Comparison of ENCODE assay signal across 8 cellular contexts in the genomic region with DNA sequence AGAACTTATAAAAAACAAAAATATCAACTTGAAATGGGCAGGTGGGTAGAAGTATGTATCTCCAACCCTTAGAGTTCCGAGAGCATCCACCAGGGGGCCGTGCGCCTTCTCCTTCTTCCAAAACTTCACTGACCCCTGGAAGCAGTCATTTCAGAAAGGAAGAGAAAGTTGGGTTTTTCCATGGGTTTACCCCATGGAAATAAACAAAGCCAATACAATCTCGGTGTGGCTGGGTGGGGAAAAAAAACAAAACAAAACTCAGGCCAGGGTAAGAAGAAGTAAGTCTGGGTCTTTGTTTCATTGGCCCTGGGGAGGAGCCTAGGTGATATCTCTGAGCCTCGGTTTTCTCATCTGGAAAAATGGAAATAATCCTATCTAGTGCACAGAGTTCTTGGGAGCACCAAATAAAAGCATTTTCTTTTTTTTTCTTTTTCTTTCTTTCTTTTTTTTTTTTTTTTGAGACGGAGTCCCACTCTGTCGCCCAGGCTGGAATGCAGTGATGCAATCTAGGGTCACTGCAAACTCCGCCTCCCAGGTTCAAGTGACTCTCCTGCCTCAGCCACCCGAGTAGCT. TPM values are rescaled to one million over a fixed set of nuclear protein-coding genes. Genes with fewer than 3 reads are reported as not detected.
DNase-seq lines count a peak whose midpoint lies in the region; ATAC-seq and TF ChIP-seq lines count a peak whose summit lies in the region.

No MANE protein-coding gene starts in this region.

- peak overlapping the region in 2 of 7 donors; percentile 54 to 55 for H3K27ac Mint-ChIP-seq in CD14-positive monocyte
- H3K27ac Mint-ChIP-seq in activated naive CD4-positive, alpha-beta T cell treated with anti-CD3 and anti-CD28 coated beads, Interleukin-2, amount 50 U/mL, for 72 hours = peak overlapping the region in 1 of 2 donors; percentile 6

- POLR2A ChIA-PET in SK-N-SH (lab: Yijun Ruan, JAX) = interaction anchor here (0.7 kb wide), 1 partner anchor 18 kb away, joined by 4 read pairs; no protein-coding TSS in a partner anchor

- no peak overlapping the region for H3K4me2 ChIP-seq in SK-N-SH

- TF ChIP-seq CTCF in CD14-positive monocyte (IDR thresholded peaks at IDR 0.05) (peak; percentile 87), HFF-Myc (IDR thresholded peaks at IDR 0.05; ENCODE audit: low read depth, low read length, missing control alignments) (peak; percentile 86), SK-N-SH (IDR thresholded peaks at IDR 0.05) (peak; percentile 77), right atrium auricular region (IDR thresholded peaks at IDR 0.05) (peak; percentile 36 to 69)

- H3F3A ChIP-seq in SK-N-SH (replicated peaks; ENCODE audit: insufficient read depth) = no peaks in the 10 kb centered on the region

- CTCF ChIA-PET in SK-N-SH (lab: Yijun Ruan, JAX) = interaction anchor here (0.6 to 2.2 kb wide), 11 partner anchors 9 to 148 kb away, joined by 3 to 11 read pairs (median 4); a partner anchor contains a TSS

- H3K9me3 Mint-ChIP-seq in CD14-positive monocyte = peaks cover 0 to under 1% (median 0%) of the 10 kb centered on the region in 7 donors
- H3K9me3 Mint-ChIP-seq in activated naive CD4-positive, alpha-beta T cell treated with anti-CD3 and anti-CD28 coated beads, Interleukin-2, amount 50 U/mL, for 72 hours = no peaks in the 10 kb centered on the region

- no peak overlapping the region for H3K4me3 ChIP-seq in HFF-Myc (replicated peaks; ENCODE audit: low read depth, low read length)
- no peak overlapping the region; a peak in 1 of 4 replicates for H3K4me3 ChIP-seq in SK-N-SH (ENCODE audit: low read depth in 2 of 2, low read length in 1 of 2)
- H3K4me3 ChIP-seq in right atrium auricular region = no peak overlapping the region

- DNase-seq in CD14-positive monocyte (ENCODE audit: low spot score) = no peak
- DNase-seq in HFF-Myc (ENCODE audit: extremely low read depth, low read depth) = peak; percentile 11
- peak; percentile 71 for DNase-seq in SK-N-SH
- peak; percentile 67 to 75 for DNase-seq in activated naive CD4-positive, alpha-beta T cell treated with anti-CD3 and anti-CD28 coated beads, Interleukin-2, amount 50 U/mL, for 72 hours (ENCODE audit: low spot score in 2 of 2)
- no peak for DNase-seq in right atrium auricular region (ENCODE audit: low spot score)
- DNase-seq in stimulated activated CD4-positive, alpha-beta T cell treated with anti-CD3 and anti-CD28 coated beads, Interleukin-15, amount 100 ng/mL, for 48 hours (ENCODE audit: low read depth in 2 of 2) = peak; percentile 29 to 60

- no peaks in the 10 kb centered on the region for H3K36me3 ChIP-seq in SK-N-SH (replicated peaks in 1 of 2; ENCODE audit: control insufficient read depth in 1 of 2, insufficient read depth in 2 of 2, low read length in 1 of 2)
- no peaks in the 10 kb centered on the region for H3K36me3 ChIP-seq in right atrium auricular region

- H3K4me1 Mint-ChIP-seq in CD14-positive monocyte = peaks cover 35% of the 10 kb centered on the region

- TF ChIP-seq EP300 in SK-N-SH (IDR thresholded peaks at IDR 0.05; ENCODE audit: borderline replicate concordance in 1 of 2, low read depth in 1 of 2, low read length in 1 of 2) = no peak

- H3K27me3 ChIP-seq in SK-N-SH (ENCODE audit: insufficient read depth) (no peaks in the 10 kb centered on the region; the same call in 1 of the 2 replicates), right atrium auricular region (no peaks in the 10 kb centered on the region)

- TF ChIP-seq RAD21 in SK-N-SH (IDR thresholded peaks at IDR 0.05; ENCODE audit: low read length) = peak; percentile 57

- no peak overlapping the region for H2AFZ ChIP-seq in SK-N-SH (ENCODE audit: low read depth)

- no peaks in the 10 kb centered on the region for H4K20me1 ChIP-seq in SK-N-SH (ENCODE audit: insufficient read depth)

- H3K27ac ChIP-seq in SK-N-SH (ENCODE audit: low read depth in 2 of 2, low read length in 1 of 2) = no peak overlapping the region
- no peak overlapping the region for H3K27ac ChIP-seq in right atrium auricular region

- WGBS in SK-N-SH (ENCODE audit: low lambda C conversion rate) = 43% methylated on average over 9 of the region's 9 CpGs

- H3K4me1 ChIP-seq in SK-N-SH (ENCODE audit: control insufficient read depth in 1 of 2, insufficient read depth in 2 of 2, low read depth in 1 of 2, low read length in 1 of 2) = no peaks in the 10 kb centered on the region
- H3K4me1 ChIP-seq in right atrium auricular region = no peaks in the 10 kb centered on the region

- intact Hi-C loops in CD14-positive monocyte (cut with micrococcal nuclease) = no loop called here

- no peak overlapping the region for H3K9ac ChIP-seq in SK-N-SH

- H3K27me3 Mint-ChIP-seq in CD14-positive monocyte (ENCODE audit: low read depth in 3 of 3) = peaks cover 0 to 2% (median 0%) of the 10 kb centered on the region in 3 donors

- peak; percentile 73 to 89 for ATAC-seq in activated naive CD4-positive, alpha-beta T cell treated with anti-CD3 and anti-CD28 coated beads, Interleukin-2, amount 50 U/mL, for 72 hours
- ATAC-seq in HG02970 (IDR thresholded peaks at IDR 0.05; ENCODE audit: low FRiP score, unreplicated experiment) (no peak), HG02981 (IDR thresholded peaks at IDR 0.05; ENCODE audit: unreplicated experiment) (no peak)

- H3K9me3 ChIP-seq in SK-N-SH (no peaks in the 10 kb centered on the region), right atrium auricular region (no peaks in the 10 kb centered on the region)

- H3K36me3 Mint-ChIP-seq in CD14-positive monocyte = no peaks in the 10 kb centered on the region
- no peaks in the 10 kb centered on the region for H3K36me3 Mint-ChIP-seq in activated naive CD4-positive, alpha-beta T cell treated with anti-CD3 and anti-CD28 coated beads, Interleukin-2, amount 50 U/mL, for 72 hours

- H3K4me3 Mint-ChIP-seq in CD14-positive monocyte = no peak overlapping the region

- H3K9me2 ChIP-seq in SK-N-SH = no peaks in the 10 kb centered on the region

- H3K79me2 ChIP-seq in SK-N-SH (ENCODE audit: insufficient read depth) = no peaks in the 10 kb centered on the region

TF ChIP-seq in SK-N-SH, 30 proteins besides CTCF, POLR2A, EP300 and RAD21:
- peak; percentile 64 for TF ChIP-seq SMC3 (IDR thresholded peaks at IDR 0.05; ENCODE audit: low read depth, low read length)
- TF ChIP-seq SIN3A (IDR thresholded peaks at IDR 0.05; ENCODE audit: borderline replicate concordance, low read depth, low read length) = no peak

RNA-seq across cellular contexts. Expression of a gene that starts 33.6 kb away (rescaled TPM):
- polyA plus RNA-seq in CD14-positive monocyte (not detected), SK-N-SH (2012; rRNA removed) (not detected in 2 replicates)
- polyA plus RNA-seq in SK-N-SH (2012; cell fraction: cytosol; rRNA removed) = not detected in 2 replicates
- not detected in 2 replicates for polyA plus RNA-seq in SK-N-SH (2012; cell fraction: nucleus; rRNA removed)
- total RNA-seq in activated naive CD4-positive, alpha-beta T cell treated with anti-CD3 and anti-CD28 coated beads, Interleukin-2, amount 50 U/mL, for 72 hours = not detected
- total RNA-seq in right atrium auricular region = not detected

RNA-seq across cellular contexts. Expression of a gene that starts 40.6 kb away (rescaled TPM):
- polyA plus RNA-seq in CD14-positive monocyte (10 to 100 TPM; 14.5 to 18.6 TPM), SK-N-SH (2012; rRNA removed) (9.6 and 18.8 TPM in 2 replicates)
- 31.9 and 33.6 TPM in 2 replicates for polyA plus RNA-seq in SK-N-SH (2012; cell fraction: cytosol; rRNA removed)
- polyA plus RNA-seq in SK-N-SH (2012; cell fraction: nucleus; rRNA removed) = 9.8 and 17.6 TPM in 2 replicates
- 10 to 100 TPM; 26.7 to 33.3 TPM for total RNA-seq in activated naive CD4-positive, alpha-beta T cell treated with anti-CD3 and anti-CD28 coated beads, Interleukin-2, amount 50 U/mL, for 72 hours
- total RNA-seq in right atrium auricular region = 10 to 100 TPM; 13.8 to 16.5 TPM

Comparison
In these comparisons a context has a peak if more than half of its experiments do, and no peak if none do; other contexts are left out.
1. DNase-seq: peak in HFF-Myc (single experiment), SK-N-SH (single experiment), activated naive CD4-positive, alpha-beta T cell treated with anti-CD3 and anti-CD28 coated beads, Interleukin-2, amount 50 U/mL, for 72 hours (2 of 2) and stimulated activated CD4-positive, alpha-beta T cell treated with anti-CD3 and anti-CD28 coated beads, Interleukin-15, amount 100 ng/mL, for 48 hours (2 of 2); none in CD14-positive monocyte (single experiment) and right atrium auricular region (single experiment).
2. ATAC-seq: peak in activated naive CD4-positive, alpha-beta T cell treated with anti-CD3 and anti-CD28 coated beads, Interleukin-2, amount 50 U/mL, for 72 hours (2 of 2); none in HG02970 (single experiment) and HG02981 (single experiment).
3. Peak in every context shown above with its lines, with median percentiles within 50 percentile points of each other: CTCF ChIP-seq.